25 cellular contexts compared by ENCODE assay signal in genomic region chr10:25177754-25178135, GRCh38. TPM values are rescaled to one million over a fixed set of nuclear protein-coding genes. Genes with fewer than 3 reads are reported as not detected.
"Had no signal": no experiment of that assay in that cellular context is flagged by ENCODE, and none has a peak within 500 bp of the region (broad histone marks: within the 10 kb centered on the region; RNA-seq: fewer than 3 reads in every experiment).

No MANE protein-coding gene starts in this region.

- H3K27ac ChIP-seq: body of pancreas, esophagus muscularis mucosa, gastroesophageal sphincter, heart left ventricle, stomach, suprapubic skin, tibial nerve had no signal

- H3K9me3 Mint-ChIP-seq: activated CD4-positive, alpha-beta memory T cell treated with anti-CD3 and anti-CD28 coated beads for 36 hours; activated naive CD4-positive, alpha-beta T cell treated with anti-CD3 and anti-CD28 coated beads, Interleukin-2, amount 10 ng/mL, durations not matched to agents 7 days and 5 days; stimulated activated memory B cell treated with anti-CD40 and anti-IgM and Interleukin-4, amounts not matched to agents 10 μg/mL and 1 μg/mL and 100 μg/mL, for 72 hours had no signal

- H3K9me3 ChIP-seq: body of pancreas, esophagus muscularis mucosa, gastroesophageal sphincter, heart left ventricle, stomach, suprapubic skin, tibial nerve had no signal

- H3K4me3 Mint-ChIP-seq: activated CD4-positive, alpha-beta memory T cell treated with anti-CD3 and anti-CD28 coated beads for 36 hours; activated naive CD4-positive, alpha-beta T cell treated with anti-CD3 and anti-CD28 coated beads, Interleukin-2, amount 10 ng/mL, durations not matched to agents 7 days and 5 days; natural killer cell treated with Interleukin-12 subunit alpha and Interleukin-12 subunit beta and Interleukin-15 and Interleukin-18, amount 100 ng/mL, for 72 hours; stimulated activated memory B cell treated with anti-CD40 and anti-IgM and Interleukin-4, amounts not matched to agents 10 μg/mL and 1 μg/mL and 100 μg/mL, for 72 hours; T-helper 1 cell treated with Interleukin-12 subunit alpha and Interleukin-12 subunit beta and Interleukin-4 antibody, amounts not matched to agents 30 μg/mL and 1 μg/mL, for 36 hours had no signal

- H3K4me3 ChIP-seq: body of pancreas, esophagus muscularis mucosa, gastroesophageal sphincter, heart left ventricle, stomach, suprapubic skin, tibial nerve had no signal

- ATAC-seq: body of pancreas; effector memory CD8-positive, alpha-beta T cell; gastroesophageal sphincter; heart left ventricle; left cardiac atrium; natural killer cell treated with Interleukin-12 subunit alpha and Interleukin-12 subunit beta and Interleukin-15 and Interleukin-18, amount 100 ng/mL, for 72 hours; sciatic nerve had no signal

- H3K27ac Mint-ChIP-seq: activated CD4-positive, alpha-beta memory T cell treated with anti-CD3 and anti-CD28 coated beads for 36 hours; activated naive CD4-positive, alpha-beta T cell treated with anti-CD3 and anti-CD28 coated beads, Interleukin-2, amount 10 ng/mL, durations not matched to agents 7 days and 5 days; effector memory CD8-positive, alpha-beta T cell; natural killer cell treated with Interleukin-12 subunit alpha and Interleukin-12 subunit beta and Interleukin-15 and Interleukin-18, amount 100 ng/mL, for 72 hours; T-helper 1 cell treated with Interleukin-12 subunit alpha and Interleukin-12 subunit beta and Interleukin-4 antibody, amounts not matched to agents 30 μg/mL and 1 μg/mL, for 36 hours had no signal

- H3K36me3 Mint-ChIP-seq: stimulated activated memory B cell treated with anti-CD40 and anti-IgM and Interleukin-4, amounts not matched to agents 10 μg/mL and 1 μg/mL and 100 μg/mL, for 72 hours had no signal

- DNase-seq: activated CD4-positive, alpha-beta memory T cell treated with anti-CD3 and anti-CD28 coated beads for 36 hours; activated CD4-positive, alpha-beta T cell treated with anti-CD3 and anti-CD28 coated beads for 4 hours; activated CD4-positive, CD25-positive, alpha-beta regulatory T cell; activated effector memory CD4-positive, alpha-beta T cell treated with anti-CD3 and anti-CD28 coated beads, Interleukin-2, amount 50 U/mL, for 16 hours; activated naive CD4-positive, alpha-beta T cell treated with anti-CD3 and anti-CD28 coated beads, Interleukin-2, amount 10 ng/mL, durations not matched to agents 7 days and 5 days; activated T-cell treated with anti-CD3 and anti-CD28 coated beads, Interleukin-2, amount 50 U/mL, for 48 hours; body of pancreas; effector memory CD8-positive, alpha-beta T cell; heart left ventricle; left cardiac atrium; small intestine; stimulated activated CD4-positive, alpha-beta T cell treated with anti-CD3 and anti-CD28 coated beads, Interleukin-15, amount 100 ng/mL, for 24 hours; stomach had no signal

- FAIRE-seq: colon, islet of Langerhans, small intestine, urothelium cell line had no signal

- H3K36me3 ChIP-seq: esophagus muscularis mucosa, gastroesophageal sphincter, heart left ventricle, stomach, suprapubic skin, tibial nerve had no signal

RNA-seq across cellular contexts. Expression of gene GPR158, which starts 2.9 kb away (rescaled TPM):
- total RNA-seq: activated CD4-positive, alpha-beta memory T cell treated with anti-CD3 and anti-CD28 coated beads for 36 hours; natural killer cell treated with Interleukin-12 subunit alpha and Interleukin-12 subunit beta and Interleukin-15 and Interleukin-18, amount 100 ng/mL, for 72 hours; renal cortical epithelial cell had no signal
- polyA plus RNA-seq: heart left ventricle had no signal
